In genomic region chr1:151294748-151295462, GRCh38 we compare ENCODE assay signal across 12 cellular contexts. TPM values are rescaled to one million over a fixed set of nuclear protein-coding genes. Genes with fewer than 3 reads are reported as not detected.
A peak's percentile ranks its signal among the peaks of the same experiment; 100 is the strongest.
DNase-seq lines count a peak whose midpoint lies in the region; ATAC-seq lines count a peak whose summit lies in the region.
"Had no signal": no experiment of that assay in that cellular context is flagged by ENCODE, and none has a peak within 500 bp of the region (broad histone marks: within the 10 kb centered on the region; RNA-seq: fewer than 3 reads in every experiment).

No MANE protein-coding gene starts in this region.

- in situ Hi-C loops in SK-MEL-5 (cut with HindIII; ENCODE audit: low pct_unique_long_range_greater_than_20kb, low sequenced_read_pairs) = no loop called here

- DNase-seq in COLO829 (ENCODE audit: low spot score) = peak; percentile 77
- DNase-seq in SK-MEL-5 (ENCODE audit: low read depth, low spot score) = peak; percentile 86
- peak in 30 of 42 donors; percentile 31 to 83 (median 63) for DNase-seq in head of caudate nucleus
- DNase-seq in nucleus accumbens (lab: John Stamatoyannopoulos, UW) = peak in 42 of 56 donors; percentile 4 to 81 (median 42)
- no peak for DNase-seq in NCI-H2171 treated with DMSO at 0.1 percent for 48 hours (lab: John Stamatoyannopoulos, UW)
- DNase-seq in SIG-M5 treated with dmso at 0.1 percent for 504 hours (lab: John Stamatoyannopoulos, UW; ENCODE audit: unreplicated experiment) = no peak
- no peak for DNase-seq in ecto neural progenitor cell (ENCODE audit: low spot score)
- DNase-seq: activated CD8-positive, alpha-beta memory T cell treated with anti-CD3 and anti-CD28 coated beads, Interleukin-2, amount 10 ng/mL, durations not matched to agents 7 days and 5 days; BE2C; NCI-H1417 treated with DMSO at 0.1 percent for 48 hours; OCI-M1 had no signal

- intact Hi-C loops in head of caudate nucleus (cut with DNase I) = loop anchor here (10.0 kb wide), 1 partner anchor 100 kb away; the partner anchor contains the start of gene PSMB4

- ATAC-seq in HG02610 (IDR thresholded peaks at IDR 0.05; ENCODE audit: unreplicated experiment) = no peak
- ATAC-seq: activated CD8-positive, alpha-beta memory T cell treated with anti-CD3 and anti-CD28 coated beads, Interleukin-2, amount 10 ng/mL, durations not matched to agents 7 days and 5 days had no signal

RNA-seq across cellular contexts. Expression of gene ZNF687, which starts 12.8 kb away (rescaled TPM):
- total RNA-seq in SK-MEL-5 (2014; rRNA removed; shearing (Covaris generic)) = 29.0 and 31.0 TPM in 2 replicates
- polyA plus RNA-seq in SK-MEL-5 (2015; cell fraction: cytosol; rRNA removed) = 41.3 and 49.3 TPM in 2 replicates
- polyA plus RNA-seq in SK-MEL-5 (2015; cell fraction: nucleus; rRNA removed) = 52.9 and 67.5 TPM in 2 replicates

RNA-seq across cellular contexts. Expression of gene PI4KB, which starts 32.3 kb away (rescaled TPM):
- 49.4 and 49.6 TPM in 2 replicates for total RNA-seq in SK-MEL-5 (2014; rRNA removed; shearing (Covaris generic))
- polyA plus RNA-seq in SK-MEL-5 (2015; cell fraction: cytosol; rRNA removed) = 105 and 123 TPM in 2 replicates
- polyA plus RNA-seq in SK-MEL-5 (2015; cell fraction: nucleus; rRNA removed) = 146 and 187 TPM in 2 replicates

RNA-seq across cellular contexts. Expression of gene PSMD4, which starts 40.4 kb away (rescaled TPM):
- 370 and 398 TPM in 2 replicates for total RNA-seq in SK-MEL-5 (2014; rRNA removed; shearing (Covaris generic))
- polyA plus RNA-seq in SK-MEL-5 (2015; cell fraction: cytosol; rRNA removed) = 249 and 287 TPM in 2 replicates
- polyA plus RNA-seq in SK-MEL-5 (2015; cell fraction: nucleus; rRNA removed) = 206 and 214 TPM in 2 replicates

RNA-seq across cellular contexts. Expression of gene RFX5, which starts 52.1 kb away (rescaled TPM):
- total RNA-seq in SK-MEL-5 (2014; rRNA removed; shearing (Covaris generic)) = 102 and 125 TPM in 2 replicates
- 83.4 and 86.1 TPM in 2 replicates for polyA plus RNA-seq in SK-MEL-5 (2015; cell fraction: cytosol; rRNA removed)
- polyA plus RNA-seq in SK-MEL-5 (2015; cell fraction: nucleus; rRNA removed) = 230 and 287 TPM in 2 replicates

Comparison
In these comparisons a context has a peak if more than half of its experiments do, and no peak if none do; other contexts are left out.
1. DNase-seq: peak in COLO829 (single experiment), SK-MEL-5 (single experiment), head of caudate nucleus (30 of 42) and nucleus accumbens (42 of 56); none in NCI-H2171 treated with DMSO at 0.1 percent for 48 hours (single experiment), SIG-M5 treated with dmso at 0.1 percent for 504 hours (single experiment) and ecto neural progenitor cell (single experiment).